Comparison of ENCODE assay signal across 27 cellular contexts in genomic region chr10:30990971-30991646, GRCh38. TPM values are rescaled to one million over a fixed set of nuclear protein-coding genes. Genes with fewer than 3 reads are reported as not detected.
DNase-seq lines count a peak whose midpoint lies in the region; ATAC-seq and TF ChIP-seq lines count a peak whose summit lies in the region.
"Had no signal": no experiment of that assay in that cellular context is flagged by ENCODE, and none has a peak within 500 bp of the region (broad histone marks: within the 10 kb centered on the region; RNA-seq: fewer than 3 reads in every experiment).

No MANE protein-coding gene starts in this region.

- TF ChIP-seq POLR2A in lower leg skin (IDR thresholded peaks at IDR 0.05) = no peak

- peaks cover 21% of the 10 kb centered on the region for H3K9me3 Mint-ChIP-seq in activated T-helper 1 cell treated with anti-CD3 and anti-CD28 coated beads, Interleukin-12 subunit alpha, Interleukin-12 subunit beta, Interleukin-2, Interleukin-4 antibody, amounts not matched to agents 30 ng/mL and 10 ng/mL and 1 ng/mL, durations not matched to agents 14 hours and 24 hours and 36 hours

- H3K27ac ChIP-seq in cardiac muscle cell = peak overlapping the region; percentile 47
- peak overlapping the region; percentile 27 to 35 for H3K27ac ChIP-seq in lung (ENCODE audit: low read depth in 1 of 2, low read length in 1 of 2)
- H3K27ac ChIP-seq in tibial artery = peak overlapping the region; percentile 22 to 31
- H3K27ac ChIP-seq: A549, prostate gland had no signal

- ATAC-seq in Right ventricle myocardium superior (ENCODE audit: poor library complexity) (no peak), lung (ENCODE audit: insufficient read depth, low FRiP score) (no peak), GM18909 (IDR thresholded peaks at IDR 0.05; ENCODE audit: poor library complexity, unreplicated experiment) (no peak), GM18868 (IDR thresholded peaks at IDR 0.05; ENCODE audit: unreplicated experiment) (no peak)
- ATAC-seq: A549; activated CD8-positive, alpha-beta T cell treated with anti-CD3 and anti-CD28 coated beads, Interleukin-2, amount 10 ng/mL, durations not matched to agents 7 days and 5 days; naive thymus-derived CD4-positive, alpha-beta T cell; PC-3; stimulated activated naive B cell treated with anti-CD40 and anti-IgM and Interleukin-4, amounts not matched to agents 10 μg/mL and 1 μg/mL and 100 μg/mL, for 72 hours had no signal

- peak overlapping the region; percentile 13 for H3K27ac Mint-ChIP-seq in activated T-helper 1 cell treated with anti-CD3 and anti-CD28 coated beads, Interleukin-12 subunit alpha, Interleukin-12 subunit beta, Interleukin-2, Interleukin-4 antibody, amounts not matched to agents 30 ng/mL and 10 ng/mL and 1 ng/mL, durations not matched to agents 14 hours and 24 hours and 36 hours
- H3K27ac Mint-ChIP-seq: activated CD8-positive, alpha-beta T cell treated with anti-CD3 and anti-CD28 coated beads, Interleukin-2, amount 10 ng/mL, durations not matched to agents 7 days and 5 days; activated naive CD4-positive, alpha-beta T cell treated with anti-CD3 and anti-CD28 coated beads, Interleukin-2, amount 50 U/mL, for 24 hours; immature natural killer cell; mesothelial cell of epicardium; naive thymus-derived CD4-positive, alpha-beta T cell; stimulated activated naive B cell treated with anti-CD40 and anti-IgM and Interleukin-4, amounts not matched to agents 10 μg/mL and 1 μg/mL and 100 μg/mL, for 72 hours had no signal

- H3K36me3 ChIP-seq in cardiac muscle cell (no peaks in the 10 kb centered on the region), lung (ENCODE audit: control insufficient read depth in 2 of 2, insufficient read depth in 2 of 2, low read length in 2 of 2) (peaks cover 0 to 1% of the 10 kb centered on the region in 2 donors), tibial artery (no peaks in the 10 kb centered on the region)
- H3K36me3 ChIP-seq: prostate gland had no signal

- H3K9me3 ChIP-seq in cardiac muscle cell (ENCODE audit: low read depth) = no peaks in the 10 kb centered on the region
- no peaks in the 10 kb centered on the region for H3K9me3 ChIP-seq in lung (ENCODE audit: control insufficient read depth in 2 of 2, insufficient read depth in 1 of 2, low read length in 1 of 2)
- H3K9me3 ChIP-seq in tibial artery = no peaks in the 10 kb centered on the region
- H3K9me3 ChIP-seq: prostate gland had no signal

- DNase-seq in cardiac muscle cell (ENCODE audit: low read depth in 1 of 2, low spot score in 1 of 2) = no peak
- no peak for DNase-seq in Right ventricle myocardium superior
- no peak for DNase-seq in activated T-helper 1 cell treated with anti-CD3 and anti-CD28 coated beads, Interleukin-12 subunit alpha, Interleukin-12 subunit beta, Interleukin-2, Interleukin-4 antibody, amounts not matched to agents 30 ng/mL and 10 ng/mL and 1 ng/mL, durations not matched to agents 14 hours and 24 hours and 36 hours (ENCODE audit: low spot score)
- DNase-seq in lung (ENCODE audit: low spot score) = no peak
- DNase-seq in tibial artery = no peak
- DNase-seq in lower leg skin (ENCODE audit: low spot score in 2 of 2) = no peak
- DNase-seq: activated CD4-positive, alpha-beta T cell treated with anti-CD3 and anti-CD28 coated beads for 1 hour; activated CD8-positive, alpha-beta T cell treated with anti-CD3 and anti-CD28 coated beads, Interleukin-2, amount 10 ng/mL, durations not matched to agents 7 days and 5 days; anterior cingulate cortex; CD4-positive, alpha-beta memory T cell; effector CD8-positive, alpha-beta T cell; GOT3; immature natural killer cell; left cardiac atrium; naive thymus-derived CD4-positive, alpha-beta T cell; NCI-H1417; NCI-H2029 treated with DMSO at 0.1 percent for 48 hours; NCI-H2227 treated with DMSO at 0.1 percent for 48 hours; NCI-H526; PC-3; stimulated activated naive B cell treated with anti-CD40 and anti-IgM and Interleukin-4, amounts not matched to agents 10 μg/mL and 1 μg/mL and 100 μg/mL, for 72 hours had no signal

- peaks cover 19% of the 10 kb centered on the region for H3K36me3 Mint-ChIP-seq in activated T-helper 1 cell treated with anti-CD3 and anti-CD28 coated beads, Interleukin-12 subunit alpha, Interleukin-12 subunit beta, Interleukin-2, Interleukin-4 antibody, amounts not matched to agents 30 ng/mL and 10 ng/mL and 1 ng/mL, durations not matched to agents 14 hours and 24 hours and 36 hours (ENCODE audit: low read depth)

- H3K4me3 ChIP-seq in cardiac muscle cell = no peak overlapping the region
- H3K4me3 ChIP-seq in lung = no peak overlapping the region
- no peak overlapping the region for H3K4me3 ChIP-seq in tibial artery
- H3K4me3 ChIP-seq in lower leg skin (ENCODE audit: low read depth, poor library complexity, severe bottlenecking) = no peak overlapping the region
- H3K4me3 ChIP-seq: A549, prostate gland had no signal

- intact Hi-C loops in Right ventricle myocardium superior (cut with DNase I) (no loop called here), tibial artery (cut with DNase I; ENCODE audit: low total_unique reads) (no loop called here), lower leg skin (cut with DNase I; ENCODE audit: low total_unique reads) (no loop called here)
- intact Hi-C loops in activated T-helper 1 cell treated with anti-CD3 and anti-CD28 coated beads, Interleukin-12 subunit alpha, Interleukin-12 subunit beta, Interleukin-2, Interleukin-4 antibody, amounts not matched to agents 30 ng/mL and 10 ng/mL and 1 ng/mL, durations not matched to agents 14 hours and 24 hours and 36 hours (cut with micrococcal nuclease) = no loop called here

- no peaks in the 10 kb centered on the region for H3K27me3 ChIP-seq in cardiac muscle cell
- no peaks in the 10 kb centered on the region for H3K27me3 ChIP-seq in lung (ENCODE audit: control insufficient read depth, insufficient read depth)
- no peaks in the 10 kb centered on the region for H3K27me3 ChIP-seq in tibial artery

- no peaks in the 10 kb centered on the region for H3K27me3 Mint-ChIP-seq in activated T-helper 1 cell treated with anti-CD3 and anti-CD28 coated beads, Interleukin-12 subunit alpha, Interleukin-12 subunit beta, Interleukin-2, Interleukin-4 antibody, amounts not matched to agents 30 ng/mL and 10 ng/mL and 1 ng/mL, durations not matched to agents 14 hours and 24 hours and 36 hours (ENCODE audit: insufficient read depth)
- H3K27me3 Mint-ChIP-seq: activated naive CD4-positive, alpha-beta T cell treated with anti-CD3 and anti-CD28 coated beads, Interleukin-2, amount 50 U/mL, for 24 hours; CD4-positive, alpha-beta memory T cell; naive thymus-derived CD4-positive, alpha-beta T cell; stimulated activated naive B cell treated with anti-CD40 and anti-IgM and Interleukin-4, amounts not matched to agents 10 μg/mL and 1 μg/mL and 100 μg/mL, for 72 hours had no signal

- H3K4me3 Mint-ChIP-seq in activated T-helper 1 cell treated with anti-CD3 and anti-CD28 coated beads, Interleukin-12 subunit alpha, Interleukin-12 subunit beta, Interleukin-2, Interleukin-4 antibody, amounts not matched to agents 30 ng/mL and 10 ng/mL and 1 ng/mL, durations not matched to agents 14 hours and 24 hours and 36 hours = no peak overlapping the region
- H3K4me3 Mint-ChIP-seq: activated CD8-positive, alpha-beta T cell treated with anti-CD3 and anti-CD28 coated beads, Interleukin-2, amount 10 ng/mL, durations not matched to agents 7 days and 5 days; activated naive CD4-positive, alpha-beta T cell treated with anti-CD3 and anti-CD28 coated beads, Interleukin-2, amount 50 U/mL, for 24 hours; CD4-positive, alpha-beta memory T cell; immature natural killer cell; mesothelial cell of epicardium; naive thymus-derived CD4-positive, alpha-beta T cell; stimulated activated naive B cell treated with anti-CD40 and anti-IgM and Interleukin-4, amounts not matched to agents 10 μg/mL and 1 μg/mL and 100 μg/mL, for 72 hours had no signal

- H3K4me1 Mint-ChIP-seq in activated T-helper 1 cell treated with anti-CD3 and anti-CD28 coated beads, Interleukin-12 subunit alpha, Interleukin-12 subunit beta, Interleukin-2, Interleukin-4 antibody, amounts not matched to agents 30 ng/mL and 10 ng/mL and 1 ng/mL, durations not matched to agents 14 hours and 24 hours and 36 hours (ENCODE audit: low read depth) = peaks cover 15% of the 10 kb centered on the region
- H3K4me1 Mint-ChIP-seq: immature natural killer cell had no signal

- peaks cover 15% of the 10 kb centered on the region for H3K4me1 ChIP-seq in cardiac muscle cell (ENCODE audit: low read depth)
- H3K4me1 ChIP-seq in lung (ENCODE audit: control insufficient read depth in 2 of 2, insufficient read depth in 2 of 2, low read length in 2 of 2) = peaks cover 6 to 12% of the 10 kb centered on the region in 2 donors
- H3K4me1 ChIP-seq in tibial artery = peaks cover 0 to 41% (median 16%) of the 10 kb centered on the region in 4 donors
- H3K4me1 ChIP-seq: A549, prostate gland had no signal

- TF ChIP-seq CTCF in cardiac muscle cell (IDR thresholded peaks at IDR 0.05; ENCODE audit: low read depth, low read length) = no peak
- no peak for TF ChIP-seq CTCF in lung (IDR thresholded peaks at IDR 0.05; ENCODE audit: control extremely low read depth, extremely low read depth)
- TF ChIP-seq CTCF in tibial artery (IDR thresholded peaks at IDR 0.05) = no peak
- TF ChIP-seq CTCF in lower leg skin (IDR thresholded peaks at IDR 0.05) = no peak

- WGBS in lung, 2 donors = 97 to 100% methylated on average over 2 of the region's 2 CpGs
- 96 to 98% methylated on average over 2 of the region's 2 CpGs for WGBS in lower leg skin, 2 donors

RNA-seq across cellular contexts. Expression of gene ZNF438, which starts 40.6 kb away (rescaled TPM):
- total RNA-seq in cardiac muscle cell = 3.5 and 6.0 TPM in 2 replicates
- polyA plus RNA-seq in cardiac muscle cell = 2.9 and 4.9 TPM in 2 replicates
- 13.0 TPM for total RNA-seq in Right ventricle myocardium superior
- 2.4 and 2.6 TPM in 2 replicates for total RNA-seq in activated T-helper 1 cell treated with anti-CD3 and anti-CD28 coated beads, Interleukin-12 subunit alpha, Interleukin-12 subunit beta, Interleukin-2, Interleukin-4 antibody, amounts not matched to agents 30 ng/mL and 10 ng/mL and 1 ng/mL, durations not matched to agents 14 hours and 24 hours and 36 hours
- total RNA-seq in lung = 10 to 100 TPM in 1 of 2 donors, 1 to 10 TPM in 1; 7.8 to 11.7 TPM
- 10 to 100 TPM in 1 of 2 donors, 1 to 10 TPM in 1; 8.6 to 19.2 TPM for polyA plus RNA-seq in lung
- 10 to 100 TPM in 1 of 4 donors, 1 to 10 TPM in 3; 7.7 to 11.2 (median 8.7) TPM for total RNA-seq in lower leg skin
